In genomic region chr3:12955651-12956315, GRCh38 we compare ENCODE assay signal across 13 cellular contexts.
DNase-seq lines count a peak whose midpoint lies in the region; ATAC-seq lines count a peak whose summit lies in the region.
"Had no signal": no experiment of that assay in that cellular context is flagged by ENCODE, and none has a peak within 500 bp of the region (broad histone marks: within the 10 kb centered on the region; RNA-seq: fewer than 3 reads in every experiment).

No MANE protein-coding gene starts in this region.

- H3K27ac ChIP-seq in BLaER1 treated with 17β-estradiol and CSF1 and Interleukin-3, amounts not matched to agents 10 nM and 100 nM: peak overlapping the region in 10 of 11 experiments; percentile 32 to 91 (median 83); a peak in 20 of 22 replicates
- H3K27ac ChIP-seq: KMS-11 had no signal

- peak overlapping the region in 6 of 10 experiments; percentile 25 to 47 (median 38); a peak in 10 of 20 replicates for H3K4me3 ChIP-seq in BLaER1 treated with 17β-estradiol and CSF1 and Interleukin-3, amounts not matched to agents 10 nM and 100 nM
- no peak overlapping the region for H3K4me3 ChIP-seq in skeletal muscle satellite cell (ENCODE audit: low read length)

- H3K9ac ChIP-seq in BLaER1 treated with 17β-estradiol and CSF1 and Interleukin-3, amounts not matched to agents 10 nM and 100 nM: peak overlapping the region; percentile 53 to 83 (median 71)
- peak overlapping the region; percentile 40 for H3K9ac ChIP-seq in skeletal muscle satellite cell (ENCODE audit: low read depth, low read length)
- H3K9ac ChIP-seq: KMS-11 had no signal

- no peaks in the 10 kb centered on the region for H3K27me3 Mint-ChIP-seq in activated T-helper 17 cell treated with anti-CD3 and anti-CD28 coated beads, Interleukin-2, amount 50 U/mL, for 72 hours
- H3K27me3 Mint-ChIP-seq: activated naive CD8-positive, alpha-beta T cell treated with anti-CD3 and anti-CD28 coated beads, Interleukin-2, amount 10 ng/mL, durations not matched to agents 7 days and 5 days; naive thymus-derived CD8-positive, alpha-beta T cell had no signal

- H3K27ac Mint-ChIP-seq in activated T-helper 17 cell treated with anti-CD3 and anti-CD28 coated beads, Interleukin-2, amount 50 U/mL, for 72 hours: peak overlapping the region; percentile 85
- H3K27ac Mint-ChIP-seq: activated naive CD8-positive, alpha-beta T cell treated with anti-CD3 and anti-CD28 coated beads, Interleukin-2, amount 10 ng/mL, durations not matched to agents 7 days and 5 days had no signal

- H3K4me3 Mint-ChIP-seq in activated T-helper 17 cell treated with anti-CD3 and anti-CD28 coated beads, Interleukin-2, amount 50 U/mL, for 72 hours: no peak overlapping the region
- H3K4me3 Mint-ChIP-seq: activated naive CD8-positive, alpha-beta T cell treated with anti-CD3 and anti-CD28 coated beads, Interleukin-2, amount 10 ng/mL, durations not matched to agents 7 days and 5 days had no signal

- no peaks in the 10 kb centered on the region for H3K9me3 ChIP-seq in BLaER1 treated with 17β-estradiol and CSF1 and Interleukin-3, amounts not matched to agents 10 nM and 100 nM (replicated peaks in 1 of 11)
- no peaks in the 10 kb centered on the region for H3K9me3 ChIP-seq in skeletal muscle satellite cell (replicated peaks; ENCODE audit: low read length)

- intact Hi-C loops in left ventricle myocardium superior (cut with micrococcal nuclease): no loop called here

- peaks cover 51 to 100% (median 98%) of the 10 kb centered on the region in 11 experiments for H4K20me1 ChIP-seq in BLaER1 treated with 17β-estradiol and CSF1 and Interleukin-3, amounts not matched to agents 10 nM and 100 nM

- H3K36me3 ChIP-seq in BLaER1 treated with 17β-estradiol and CSF1 and Interleukin-3, amounts not matched to agents 10 nM and 100 nM: peaks cover 0 to 34% (median 0%) of the 10 kb centered on the region in 11 experiments; a peak in 7 of 22 replicates
- no peaks in the 10 kb centered on the region for H3K36me3 ChIP-seq in skeletal muscle satellite cell (ENCODE audit: insufficient read depth, low read length)

- DNase-seq in left ventricle myocardium superior (no peak), ecto neural progenitor cell (ENCODE audit: low spot score) (no peak), EL (no peak)
- DNase-seq: activated naive CD8-positive, alpha-beta T cell treated with anti-CD3 and anti-CD28 coated beads, Interleukin-2, amount 10 ng/mL, durations not matched to agents 7 days and 5 days; NCI-H82; SHP77 treated with DMSO at 0.1 percent for 48 hours had no signal

- peaks cover 12% of the 10 kb centered on the region for H3K36me3 Mint-ChIP-seq in activated T-helper 17 cell treated with anti-CD3 and anti-CD28 coated beads, Interleukin-2, amount 50 U/mL, for 72 hours (ENCODE audit: low read depth)

- H3K4me1 Mint-ChIP-seq in activated T-helper 17 cell treated with anti-CD3 and anti-CD28 coated beads, Interleukin-2, amount 50 U/mL, for 72 hours: peaks cover 51% of the 10 kb centered on the region

- ATAC-seq in activated T-helper 17 cell treated with anti-CD3 and anti-CD28 coated beads, Interleukin-2, amount 50 U/mL, for 72 hours (replicated peaks): no peak
- peak; percentile 3 for ATAC-seq in left ventricle myocardium superior
- ATAC-seq in HG02981 (IDR thresholded peaks at IDR 0.05; ENCODE audit: unreplicated experiment): no peak
- ATAC-seq in GM19035 (IDR thresholded peaks at IDR 0.05; ENCODE audit: unreplicated experiment): no peak

- peaks cover 100% of the 10 kb centered on the region in 10 experiments for H3K4me1 ChIP-seq in BLaER1 treated with 17β-estradiol and CSF1 and Interleukin-3, amounts not matched to agents 10 nM and 100 nM
- peaks cover 13% of the 10 kb centered on the region for H3K4me1 ChIP-seq in skeletal muscle satellite cell (ENCODE audit: control insufficient read depth, insufficient read depth, low read length)

- H3K27me3 ChIP-seq in BLaER1 treated with 17β-estradiol and CSF1 and Interleukin-3, amounts not matched to agents 10 nM and 100 nM: no peaks in the 10 kb centered on the region
- H3K27me3 ChIP-seq in skeletal muscle satellite cell (ENCODE audit: control insufficient read depth, insufficient read depth, low read length): no peaks in the 10 kb centered on the region

- H3K4me2 ChIP-seq in BLaER1 treated with 17β-estradiol and CSF1 and Interleukin-3, amounts not matched to agents 10 nM and 100 nM: peak overlapping the region; percentile 96 to 100 (median 99)
- peak overlapping the region; percentile 71 for H3K4me2 ChIP-seq in skeletal muscle satellite cell (ENCODE audit: low read length)
- H3K4me2 ChIP-seq: KMS-11 had no signal

- no peaks in the 10 kb centered on the region for H3K9me3 Mint-ChIP-seq in activated T-helper 17 cell treated with anti-CD3 and anti-CD28 coated beads, Interleukin-2, amount 50 U/mL, for 72 hours
- H3K9me3 Mint-ChIP-seq: activated naive CD8-positive, alpha-beta T cell treated with anti-CD3 and anti-CD28 coated beads, Interleukin-2, amount 10 ng/mL, durations not matched to agents 7 days and 5 days; naive thymus-derived CD8-positive, alpha-beta T cell had no signal
